Comparison of ENCODE assay signal across 14 cellular contexts in the genomic region with DNA sequence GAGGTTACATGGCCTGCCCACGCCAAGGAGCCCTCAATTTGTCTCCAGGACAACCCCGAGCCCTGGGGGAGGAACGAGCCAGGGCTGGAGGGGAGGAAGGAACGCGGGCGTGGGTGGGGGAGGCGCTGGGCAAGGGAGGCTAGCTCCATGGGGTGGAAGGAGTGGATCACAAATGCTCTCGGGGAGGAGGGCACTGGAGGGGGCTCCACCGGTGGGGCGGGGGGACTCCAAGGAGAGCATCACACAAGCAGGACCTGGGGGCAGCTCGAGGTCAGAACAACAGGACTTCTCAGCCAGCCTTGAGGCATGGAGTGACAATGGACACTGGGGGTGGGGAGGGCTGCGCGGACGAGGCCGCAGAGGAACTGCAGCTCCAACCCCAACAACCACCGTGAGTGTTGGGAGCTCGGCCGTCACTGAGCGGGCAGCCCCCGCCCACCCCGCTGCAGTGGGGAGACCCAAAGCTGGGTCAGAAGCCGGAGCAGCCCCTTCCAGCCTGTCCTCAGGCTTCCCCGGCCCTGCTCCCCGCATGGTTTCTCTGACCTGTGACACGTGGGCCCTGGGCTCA.
"Had no signal": no experiment of that assay in that cellular context is flagged by ENCODE, and none has a peak within 500 bp of the region (broad histone marks: within the 10 kb centered on the region; RNA-seq: fewer than 3 reads in every experiment).

No MANE protein-coding gene starts in this region.

- H3K27ac ChIP-seq: brain microvascular endothelial cell, left lung, pancreas, skin epidermis, thyroid gland, vagina had no signal

- H3K27me3 ChIP-seq: brain microvascular endothelial cell, dorsolateral prefrontal cortex, left lung, pancreas, thyroid gland, vagina had no signal

- H3K27me3 Mint-ChIP-seq: T-cell had no signal

- H3K27ac Mint-ChIP-seq: activated CD4-positive, alpha-beta T cell treated with anti-CD3 and anti-CD28 coated beads, Interleukin-2, amount 10 ng/mL, durations not matched to agents 24 days and 14 days; T-cell had no signal

- ATAC-seq: esophagus mucosa, left lung, T-cell had no signal

- H3K9me3 ChIP-seq: left lung, pancreas, thyroid gland, vagina had no signal

- DNase-seq: activated CD4-positive, alpha-beta T cell treated with anti-CD3 and anti-CD28 coated beads, Interleukin-2, amount 10 ng/mL, durations not matched to agents 24 days and 14 days; activated naive CD4-positive, alpha-beta T cell treated with anti-CD3 and anti-CD28 coated beads, Interleukin-2, amount 50 U/mL, for 16 hours; brain microvascular endothelial cell; immature natural killer cell; mesendoderm; T-cell; thyroid gland had no signal

- H3K36me3 Mint-ChIP-seq: immature natural killer cell, T-cell had no signal

- H3K4me3 Mint-ChIP-seq: activated CD4-positive, alpha-beta T cell treated with anti-CD3 and anti-CD28 coated beads, Interleukin-2, amount 10 ng/mL, durations not matched to agents 24 days and 14 days; immature natural killer cell; T-cell had no signal

- H3K9me3 Mint-ChIP-seq: immature natural killer cell had no signal

- H3K36me3 ChIP-seq: brain microvascular endothelial cell, left lung, pancreas, thyroid gland, vagina had no signal

- H3K4me3 ChIP-seq: dorsolateral prefrontal cortex, left lung, pancreas, skin epidermis, thyroid gland, vagina had no signal

- H3K4me1 ChIP-seq: pancreas, thyroid gland had no signal

- FAIRE-seq: endometrium, pancreas had no signal
